30 cellular contexts compared by ENCODE assay signal in the genomic region with DNA sequence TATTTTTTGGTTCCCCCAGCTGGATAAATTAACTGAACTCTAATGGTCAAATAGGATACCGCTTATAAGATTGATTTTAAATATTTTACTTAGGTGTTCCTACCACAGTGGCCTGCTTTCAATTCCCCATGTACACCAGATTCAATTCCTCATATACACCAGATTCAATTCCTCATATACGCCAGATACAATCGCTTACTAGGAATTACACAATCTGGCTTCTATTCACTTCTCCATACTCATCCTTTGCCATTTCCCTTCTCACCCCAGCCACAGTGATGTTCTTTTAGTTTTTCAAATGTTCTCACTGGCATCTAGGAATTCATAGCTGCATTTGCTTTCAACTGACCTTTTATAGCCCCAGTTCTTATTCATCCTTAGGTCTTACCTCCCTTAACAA.
DNase-seq lines count a peak whose midpoint lies in the region; ATAC-seq and TF ChIP-seq lines count a peak whose summit lies in the region.
"Had no signal": no experiment of that assay in that cellular context is flagged by ENCODE, and none has a peak within 500 bp of the region (broad histone marks: within the 10 kb centered on the region; RNA-seq: fewer than 3 reads in every experiment).

No MANE protein-coding gene starts in this region.

- TF ChIP-seq POLR2A in spleen (IDR thresholded peaks at IDR 0.05) (no peak), sigmoid colon (IDR thresholded peaks at IDR 0.05) (no peak)

- H3K27me3 ChIP-seq in spleen (replicated peaks in 1 of 7): no peaks in the 10 kb centered on the region
- no peaks in the 10 kb centered on the region for H3K27me3 ChIP-seq in sigmoid colon
- H3K27me3 ChIP-seq: brain microvascular endothelial cell, dorsolateral prefrontal cortex, esophagus squamous epithelium, foreskin keratinocyte, ovary, testis had no signal

- H3K27ac ChIP-seq in spleen: peak overlapping the region in 5 of 8 donors; percentile 31 to 66 (median 53)
- no peak overlapping the region for H3K27ac ChIP-seq in sigmoid colon
- H3K27ac ChIP-seq: 22Rv1, brain microvascular endothelial cell, C4-2B, foreskin keratinocyte, HL-60, KMS-11 had no signal

- TF ChIP-seq CTCF in spleen (IDR thresholded peaks at IDR 0.05 in 8 of 11, conservative IDR thresholded peaks at IDR 0.05 in 3 of 11): no peak
- no peak for TF ChIP-seq CTCF in sigmoid colon (IDR thresholded peaks at IDR 0.05)

- intact Hi-C loops in Right ventricle myocardium inferior (cut with DNase I): no loop called here
- intact Hi-C loops in cardiac septum (cut with DNase I): no loop called here
- intact Hi-C loops in left cardiac atrium (cut with DNase I): no loop called here
- intact Hi-C loops in spleen (cut with DNase I; ENCODE audit: low total_unique reads): no loop called here
- intact Hi-C loops in sigmoid colon (cut with DNase I): no loop called here

- H3K4me3 ChIP-seq in spleen (no peak overlapping the region), sigmoid colon (no peak overlapping the region)
- H3K4me3 ChIP-seq: dorsolateral prefrontal cortex, esophagus squamous epithelium, ovary, testis had no signal

- H3K4me1 ChIP-seq in spleen: peaks cover 0 to 20% (median 0%) of the 10 kb centered on the region in 6 donors
- no peaks in the 10 kb centered on the region for H3K4me1 ChIP-seq in sigmoid colon
- H3K4me1 ChIP-seq: esophagus squamous epithelium, foreskin keratinocyte had no signal

- WGBS in spleen, 5 donors: 57 to 78% (median 66%) methylated on average over 3 of the region's 3 CpGs
- WGBS in sigmoid colon, 2 donors: 88 to 94% methylated on average over 3 of the region's 3 CpGs

- H3K36me3 ChIP-seq in spleen (no peaks in the 10 kb centered on the region), sigmoid colon (no peaks in the 10 kb centered on the region)
- H3K36me3 ChIP-seq: brain microvascular endothelial cell, esophagus squamous epithelium, ovary had no signal

- H3K9me3 ChIP-seq in spleen: peaks cover 0 to 8% (median 2%) of the 10 kb centered on the region in 8 donors
- no peaks in the 10 kb centered on the region for H3K9me3 ChIP-seq in sigmoid colon
- H3K9me3 ChIP-seq: esophagus squamous epithelium, ovary, testis had no signal

- TF ChIP-seq EP300 in sigmoid colon (IDR thresholded peaks at IDR 0.05): no peak

- ATAC-seq in Right ventricle myocardium inferior: peak; percentile 68
- peak; percentile 36 to 78 for ATAC-seq in left cardiac atrium
- no peak for ATAC-seq in GM19328 (IDR thresholded peaks at IDR 0.05; ENCODE audit: unreplicated experiment)
- ATAC-seq: activated CD8-positive, alpha-beta T cell treated with anti-CD3 and anti-CD28 coated beads, Interleukin-2, amount 10 ng/mL, durations not matched to agents 7 days and 5 days; foreskin keratinocyte; SK-N-SH treated with all-trans-retinoic acid at 6 μM for 48 hours had no signal

- no peak for DNase-seq in Right ventricle myocardium inferior (ENCODE audit: missing footprints)
- DNase-seq in cardiac septum (ENCODE audit: low spot score): no peak
- DNase-seq in SIG-M5 (lab: John Stamatoyannopoulos, UW): peak; percentile 82
- no peak for DNase-seq in left cardiac atrium
- no peak for DNase-seq in spleen
- DNase-seq in sigmoid colon: no peak
- no peak for DNase-seq in GOT3 (lab: John Stamatoyannopoulos, UW)
- DNase-seq: activated CD4-positive, alpha-beta T cell treated with anti-CD3 and anti-CD28 coated beads for 4 hours; activated CD8-positive, alpha-beta T cell treated with anti-CD3 and anti-CD28 coated beads, Interleukin-2, amount 10 ng/mL, durations not matched to agents 7 days and 5 days; activated naive CD4-positive, alpha-beta T cell treated with anti-CD3 and anti-CD28 coated beads, Interleukin-2, amount 50 U/mL, for 16 hours; brain microvascular endothelial cell; DND-41; dorsolateral prefrontal cortex; esophagus squamous epithelium; foreskin keratinocyte; kidney glomerular epithelial cell; MM.1S; NCI-H1694 treated with DMSO at 0.1 percent for 48 hours; NCI-H446 treated with DMSO at 0.1 percent for 48 hours; NCI-H774; ovary; stimulated activated CD4-positive, alpha-beta T cell treated with anti-CD3 and anti-CD28 coated beads, Interleukin-2, amount 100 ng/mL, for 24 hours; T-helper 2 cell; testis had no signal

Comparison
In these comparisons a context has a peak if more than half of its experiments do, and no peak if none do; other contexts are left out.
1. H3K27ac ChIP-seq: peak in spleen (5 of 8); none in sigmoid colon (0 of 4).